8 cellular contexts compared by ENCODE assay signal in genomic region chr2:10909050-10909995, GRCh38. TPM values are rescaled to one million over a fixed set of nuclear protein-coding genes. Genes with fewer than 3 reads are reported as not detected.
DNase-seq lines count a peak whose midpoint lies in the region; ATAC-seq and TF ChIP-seq lines count a peak whose summit lies in the region.

No MANE protein-coding gene starts in this region.

- H3K27ac ChIP-seq in esophagus muscularis mucosa (replicated peaks in 1 of 4) (no peak overlapping the region), RWPE1 (no peak overlapping the region)

- H3K27me3 ChIP-seq in esophagus muscularis mucosa: peaks cover 0 to 38% (median 7%) of the 10 kb centered on the region in 4 donors

- H3K9me3 ChIP-seq in esophagus muscularis mucosa (peaks cover 0 to 6% (median 0%) of the 10 kb centered on the region in 4 donors), T-helper 17 cell (ENCODE audit: control insufficient read depth, low read length, poor library complexity, severe bottlenecking) (no peaks in the 10 kb centered on the region)

- no peaks in the 10 kb centered on the region for H3K36me3 ChIP-seq in esophagus muscularis mucosa

- H3K4me3 Mint-ChIP-seq in stimulated activated naive CD8-positive, alpha-beta T cell treated with anti-CD3 and anti-CD28 coated beads, Interleukin-15, amount 100 ng/mL, for 72 hours: no peak overlapping the region
- H3K4me3 Mint-ChIP-seq in T-helper 17 cell: no peak overlapping the region

- WGBS in esophagus muscularis mucosa: 70% methylated on average over 15 of the region's 15 CpGs

- ATAC-seq in stimulated activated naive CD8-positive, alpha-beta T cell treated with anti-CD3 and anti-CD28 coated beads, Interleukin-15, Interleukin-2, amounts not matched to agents 100 U/mL and 50 U/mL, for 24 hours: no peak
- no peak for ATAC-seq in stimulated activated naive CD8-positive, alpha-beta T cell treated with anti-CD3 and anti-CD28 coated beads, Interleukin-15, amount 100 ng/mL, for 72 hours
- ATAC-seq in T-helper 17 cell (no peak), GM21786 (IDR thresholded peaks at IDR 0.05; ENCODE audit: unreplicated experiment) (no peak)

- no peak for TF ChIP-seq EP300 in esophagus muscularis mucosa (IDR thresholded peaks at IDR 0.05)

- DNase-seq in stimulated activated naive CD8-positive, alpha-beta T cell treated with anti-CD3 and anti-CD28 coated beads, Interleukin-15, Interleukin-2, amounts not matched to agents 100 U/mL and 50 U/mL, for 24 hours: peak; percentile 26
- no peak for DNase-seq in stimulated activated naive CD8-positive, alpha-beta T cell treated with anti-CD3 and anti-CD28 coated beads, Interleukin-15, amount 100 ng/mL, for 72 hours
- DNase-seq in NCI-H774 (lab: John Stamatoyannopoulos, UW): peak; percentile 43
- DNase-seq in esophagus muscularis mucosa (ENCODE audit: extremely low spot score): no peak
- DNase-seq in T-helper 17 cell: no peak
- DNase-seq in RWPE1 (ENCODE audit: low spot score): no peak
- DNase-seq in SKM-1 treated with dmso at 0.1 percent for 144 hours (lab: John Stamatoyannopoulos, UW; ENCODE audit: unreplicated experiment): no peak

- no peak overlapping the region for H3K27ac Mint-ChIP-seq in stimulated activated naive CD8-positive, alpha-beta T cell treated with anti-CD3 and anti-CD28 coated beads, Interleukin-15, amount 100 ng/mL, for 72 hours
- no peak overlapping the region for H3K27ac Mint-ChIP-seq in T-helper 17 cell

- no peaks in the 10 kb centered on the region for H3K9me3 Mint-ChIP-seq in stimulated activated naive CD8-positive, alpha-beta T cell treated with anti-CD3 and anti-CD28 coated beads, Interleukin-15, amount 100 ng/mL, for 72 hours

- H3K36me3 Mint-ChIP-seq in T-helper 17 cell (ENCODE audit: low read depth): peaks cover 5% of the 10 kb centered on the region

- POLR2A ChIA-PET in RWPE1 (lab: Yijun Ruan, JAX; ENCODE audit: low non-redundant PET): no interaction called here

- peak; percentile 18 to 41 (median 37) for TF ChIP-seq CTCF in esophagus muscularis mucosa (IDR thresholded peaks at IDR 0.05)
- no peak for TF ChIP-seq CTCF in RWPE1 (conservative IDR thresholded peaks at IDR 0.05; ENCODE audit: low read depth)

- H3K4me1 ChIP-seq in esophagus muscularis mucosa: peaks cover 0 to 29% (median 25%) of the 10 kb centered on the region in 4 donors

- intact Hi-C loops in esophagus muscularis mucosa (cut with DNase I): no loop called here

- TF ChIP-seq POLR2A in esophagus muscularis mucosa (IDR thresholded peaks at IDR 0.05; ENCODE audit: low read depth): no peak

- peaks cover 45% of the 10 kb centered on the region for H3K27me3 Mint-ChIP-seq in stimulated activated naive CD8-positive, alpha-beta T cell treated with anti-CD3 and anti-CD28 coated beads, Interleukin-15, amount 100 ng/mL, for 72 hours
- peaks cover 37% of the 10 kb centered on the region for H3K27me3 Mint-ChIP-seq in T-helper 17 cell

- CTCF ChIA-PET in RWPE1 (lab: Yijun Ruan, JAX): no interaction called here

- no peak overlapping the region for H3K4me3 ChIP-seq in esophagus muscularis mucosa

- H3K4me1 Mint-ChIP-seq in stimulated activated naive CD8-positive, alpha-beta T cell treated with anti-CD3 and anti-CD28 coated beads, Interleukin-15, amount 100 ng/mL, for 72 hours: no peaks in the 10 kb centered on the region
- H3K4me1 Mint-ChIP-seq in T-helper 17 cell: peaks cover 7% of the 10 kb centered on the region

RNA-seq across cellular contexts. Expression of gene KCNF1, which starts 2.4 kb away (rescaled TPM):
- 10 to 100 TPM; 20.2 to 51.7 (median 44.4) TPM for total RNA-seq in esophagus muscularis mucosa
- total RNA-seq in T-helper 17 cell: not detected

Comparison
In these comparisons a context has a peak if more than half of its experiments do, and no peak if none do; other contexts are left out.
1. DNase-seq: peak in stimulated activated naive CD8-positive, alpha-beta T cell treated with anti-CD3 and anti-CD28 coated beads, Interleukin-15, Interleukin-2, amounts not matched to agents 100 U/mL and 50 U/mL, for 24 hours (single experiment) and NCI-H774 (single experiment); none in stimulated activated naive CD8-positive, alpha-beta T cell treated with anti-CD3 and anti-CD28 coated beads, Interleukin-15, amount 100 ng/mL, for 72 hours (0 of 2), esophagus muscularis mucosa (single experiment), T-helper 17 cell (0 of 3), RWPE1 (single experiment) and SKM-1 treated with dmso at 0.1 percent for 144 hours (single experiment).
2. RNA of gene KCNF1, which starts 2.4 kb away (total RNA-seq): 20.2 to 51.7 TPM in esophagus muscularis mucosa; not detected in T-helper 17 cell; every median in the first group is over 10 times any median in the second.